ENCODE assay signal across 18 cellular contexts in genomic region chr4:69360271-69360670, GRCh38.
DNase-seq lines count a peak whose midpoint lies in the region; ATAC-seq and TF ChIP-seq lines count a peak whose summit lies in the region.
"Had no signal": no experiment of that assay in that cellular context is flagged by ENCODE, and none has a peak within 500 bp of the region (broad histone marks: within the 10 kb centered on the region; RNA-seq: fewer than 3 reads in every experiment).

No MANE protein-coding gene starts in this region.

- no peak overlapping the region for H3K18ac ChIP-seq in mesenchymal stem cell (ENCODE audit: low read depth in 1 of 2, low read length in 2 of 2)

- H3K27ac ChIP-seq in body of pancreas = peak overlapping the region in 1 of 4 donors; percentile 7
- H3K27ac ChIP-seq in mesenchymal stem cell (ENCODE audit: low read length, poor library complexity, severe bottlenecking) = no peak overlapping the region
- H3K27ac ChIP-seq: RWPE1 had no signal

- DNase-seq in body of pancreas (peak in 2 of 4 donors; percentile 12 to 18), mesenchymal stem cell (peak; percentile 5), skeletal muscle cell (ENCODE audit: low read depth) (peak; percentile 42), nucleus accumbens (lab: John Stamatoyannopoulos, UW) (no peak), NCI-H1694 (lab: John Stamatoyannopoulos, UW) (no peak), GF-D8 (lab: John Stamatoyannopoulos, UW) (no peak), RKO (ENCODE audit: low spot score) (no peak)
- DNase-seq: CD4-positive, CD25-positive, alpha-beta regulatory T cell; COR-L47; DMS79; MG63; NCI-H1417; NCI-H187; NCI-H446; NCI-H526; PC-3; SHP77 treated with DMSO at 0.1 percent for 48 hours had no signal

- H3K9me3 ChIP-seq in body of pancreas (no peaks in the 10 kb centered on the region), mesenchymal stem cell (ENCODE audit: control insufficient read depth, low read length) (no peaks in the 10 kb centered on the region)
- H3K9me3 ChIP-seq: MG63 had no signal

- H2AFZ ChIP-seq in mesenchymal stem cell (ENCODE audit: low read depth, low read length) = no peak overlapping the region

- H4K91ac ChIP-seq in mesenchymal stem cell (ENCODE audit: low read length) = no peak overlapping the region

- H3K14ac ChIP-seq in mesenchymal stem cell (ENCODE audit: low read length in 2 of 2) = no peak overlapping the region

- no peaks in the 10 kb centered on the region for H3K79me1 ChIP-seq in mesenchymal stem cell (replicated peaks; ENCODE audit: low read length, poor library complexity, severe bottlenecking)

- no peak overlapping the region for H3K4ac ChIP-seq in mesenchymal stem cell (ENCODE audit: low read depth in 1 of 2, low read length in 2 of 2)

- no peaks in the 10 kb centered on the region for H3K27me3 ChIP-seq in body of pancreas
- H3K27me3 ChIP-seq in mesenchymal stem cell (ENCODE audit: control insufficient read depth in 1 of 2, insufficient read depth in 1 of 2, low read length in 2 of 2) = no peaks in the 10 kb centered on the region
- H3K27me3 ChIP-seq: MG63 had no signal

- H3K4me3 ChIP-seq in body of pancreas = no peak overlapping the region
- H3K4me3 ChIP-seq in mesenchymal stem cell (ENCODE audit: insufficient read depth in 1 of 2, low read depth in 1 of 2, low read length in 2 of 2) = no peak overlapping the region
- no peak overlapping the region for H3K4me3 ChIP-seq in skeletal muscle cell (ENCODE audit: low read depth, low read length)
- H3K4me3 ChIP-seq: MG63 had no signal

- no peaks in the 10 kb centered on the region for H3K36me3 ChIP-seq in body of pancreas (replicated peaks in 1 of 2; ENCODE audit: insufficient read depth in 1 of 2, low read depth in 2 of 2)
- H3K36me3 ChIP-seq in mesenchymal stem cell (ENCODE audit: control insufficient read depth in 1 of 2, insufficient read depth in 2 of 2, low read depth in 1 of 2, low read length in 2 of 2) = no peaks in the 10 kb centered on the region
- H3K36me3 ChIP-seq: MG63 had no signal

- intact Hi-C loops in body of pancreas (cut with DNase I) = no loop called here

- ATAC-seq in body of pancreas = peak; percentile 90
- ATAC-seq: PC-3 had no signal

- H2BK5ac ChIP-seq in mesenchymal stem cell (ENCODE audit: low read depth, low read length, poor library complexity, severe bottlenecking) = no peak overlapping the region

- WGBS in body of pancreas, 2 donors = 14% methylated on average over 1 of the region's 1 CpG
- 86% methylated on average over 1 of the region's 1 CpG for WGBS in mesenchymal stem cell

- no peak overlapping the region for H3K23ac ChIP-seq in mesenchymal stem cell (ENCODE audit: low read length in 2 of 2)

- no peak for TF ChIP-seq POLR2A in body of pancreas (IDR thresholded peaks at IDR 0.05)

- H2BK120ac ChIP-seq in mesenchymal stem cell (ENCODE audit: low read depth, low read length) = no peak overlapping the region

- H3K9ac ChIP-seq in mesenchymal stem cell (ENCODE audit: low read length) = no peak overlapping the region

- H3K4me1 ChIP-seq in body of pancreas = peaks cover 9% of the 10 kb centered on the region
- H3K4me1 ChIP-seq in mesenchymal stem cell (ENCODE audit: control insufficient read depth, insufficient read depth, low read depth, low read length) = no peaks in the 10 kb centered on the region

- no peak overlapping the region for H4K8ac ChIP-seq in mesenchymal stem cell (ENCODE audit: low read length)

- no peak overlapping the region for H3K4me2 ChIP-seq in mesenchymal stem cell (ENCODE audit: low read length, poor library complexity, severe bottlenecking)

- H2BK12ac ChIP-seq in mesenchymal stem cell (ENCODE audit: low read length in 2 of 2) = no peak overlapping the region

- no peak overlapping the region for H2BK15ac ChIP-seq in mesenchymal stem cell (ENCODE audit: low read depth, poor library complexity, severe bottlenecking)

- TF ChIP-seq CTCF in body of pancreas (IDR thresholded peaks at IDR 0.05) = no peak

- no peak overlapping the region for H2AK5ac ChIP-seq in mesenchymal stem cell (ENCODE audit: low read length, severe bottlenecking)

Comparison
In these comparisons a context has a peak if more than half of its experiments do, and no peak if none do; other contexts are left out.
1. DNase-seq: peak in mesenchymal stem cell (single experiment) and skeletal muscle cell (single experiment); none in nucleus accumbens (0 of 56), NCI-H1694 (single experiment), GF-D8 (single experiment) and RKO (single experiment).